13 cellular contexts compared by ENCODE assay signal in genomic region chr10:74988787-74989574, GRCh38.
A peak's percentile ranks its signal among the peaks of the same experiment; 100 is the strongest.
DNase-seq lines count a peak whose midpoint lies in the region; ATAC-seq, FAIRE-seq and TF ChIP-seq lines count a peak whose summit lies in the region.
"Had no signal": no experiment of that assay in that cellular context is flagged by ENCODE, and none has a peak within 500 bp of the region (broad histone marks: within the 10 kb centered on the region; RNA-seq: fewer than 3 reads in every experiment).

No MANE protein-coding gene starts in this region.

- no peak for TF ChIP-seq CTCF in bronchial epithelial cell (IDR thresholded peaks at IDR 0.05; ENCODE audit: insufficient read depth, low read length, severe bottlenecking)

- H3K36me3 ChIP-seq in bronchial epithelial cell (ENCODE audit: control insufficient read depth, insufficient read depth, low read length), result no peaks in the 10 kb centered on the region

- no peak for ATAC-seq in HG02571 (IDR thresholded peaks at IDR 0.05; ENCODE audit: unreplicated experiment)
- ATAC-seq: activated CD4-positive, CD25-positive, alpha-beta regulatory T cell treated with anti-CD3 and anti-CD28 coated beads, Interleukin-2, amount 50 U/mL, for 24 hours had no signal

- no peak for FAIRE-seq in bronchial epithelial cell (lab: Jason Lieb, UNC)
- FAIRE-seq: GM12891, kidney had no signal

- no peaks in the 10 kb centered on the region for H3K27me3 ChIP-seq in bronchial epithelial cell (ENCODE audit: control insufficient read depth, insufficient read depth, low read length)

- no peak overlapping the region for H3K4me3 ChIP-seq in bronchial epithelial cell (ENCODE audit: low read depth, low read length)

- DNase-seq in DMS79 treated with DMSO at 0.1 percent for 48 hours (lab: John Stamatoyannopoulos, UW), result peak; percentile 9
- DNase-seq in DMS79 (lab: John Stamatoyannopoulos, UW), result no peak
- DNase-seq in NCI-H187 treated with DMSO at 0.1 percent for 48 hours (lab: John Stamatoyannopoulos, UW), result peak; percentile 60
- DNase-seq in bronchial epithelial cell (ENCODE audit: low read depth), result peak; percentile 5
- DNase-seq in retina, result peak; percentile 28
- no peak for DNase-seq in activated gamma-delta T cell treated with Interleukin-2 at 50 U/mL for 16 hours
- DNase-seq in activated CD4-positive, alpha-beta T cell treated with anti-CD3 and anti-CD28 coated beads for 48 hours, result no peak
- DNase-seq: activated effector memory CD4-positive, alpha-beta T cell treated with Interleukin-2 at 50 U/mL for 16 hours; foreskin fibroblast; kidney had no signal

Comparison
In these comparisons a context has a peak if more than half of its experiments do, and no peak if none do; other contexts are left out.
1. DNase-seq: peak in DMS79 treated with DMSO at 0.1 percent for 48 hours (single experiment), NCI-H187 treated with DMSO at 0.1 percent for 48 hours (single experiment), bronchial epithelial cell (single experiment) and retina (single experiment); none in DMS79 (single experiment), activated gamma-delta T cell treated with Interleukin-2 at 50 U/mL for 16 hours (single experiment) and activated CD4-positive, alpha-beta T cell treated with anti-CD3 and anti-CD28 coated beads for 48 hours (single experiment).